Comparison of ENCODE assay signal across 12 cellular contexts in the genomic region with DNA sequence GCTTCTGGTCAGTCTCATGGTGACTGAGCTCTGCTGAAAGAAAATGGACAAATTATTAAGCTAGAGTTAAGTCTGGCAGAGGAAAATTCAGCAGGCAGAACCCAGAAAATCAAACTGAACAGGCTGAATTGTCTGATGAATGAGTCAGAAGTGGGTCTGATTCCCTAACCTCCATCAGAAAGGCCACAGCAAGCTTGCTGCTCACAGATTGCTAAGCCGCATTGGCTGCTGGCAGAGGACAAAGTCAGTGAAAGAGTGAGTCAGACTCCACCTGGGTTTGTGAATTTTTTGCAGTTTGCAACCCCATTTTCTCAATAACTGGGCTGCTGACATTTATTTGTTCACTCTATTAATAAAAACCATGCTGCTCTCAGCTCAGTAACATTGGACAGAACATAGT.
A peak's percentile ranks its signal among the peaks of the same experiment; 100 is the strongest.
DNase-seq lines count a peak whose midpoint lies in the region; ATAC-seq, FAIRE-seq and TF ChIP-seq lines count a peak whose summit lies in the region.
"Had no signal": no experiment of that assay in that cellular context is flagged by ENCODE, and none has a peak within 500 bp of the region (broad histone marks: within the 10 kb centered on the region; RNA-seq: fewer than 3 reads in every experiment).

No MANE protein-coding gene starts in this region.

- WGBS in psoas muscle, 3 donors: 65 to 86% (median 66%) methylated on average over 1 of the region's 1 CpG

- no peaks in the 10 kb centered on the region for H3K36me3 ChIP-seq in psoas muscle (ENCODE audit: insufficient read depth in 1 of 2, low read depth in 1 of 2)

- intact Hi-C loops in psoas muscle (cut with DNase I): no loop called here

- peaks cover 7% of the 10 kb centered on the region for H3K4me1 ChIP-seq in psoas muscle

- DNase-seq in GM04504 (ENCODE audit: low read depth) (peak; percentile 25), RCC 7860 (ENCODE audit: low spot score) (peak; percentile 18), fibroblast of gingiva (ENCODE audit: low read depth) (peak; percentile 67), psoas muscle (peak; percentile 23 to 57), hippocampal formation (lab: John Stamatoyannopoulos, UW) (no peak), SIG-M5 treated with dmso at 0.1 percent for 504 hours (lab: John Stamatoyannopoulos, UW; ENCODE audit: unreplicated experiment) (no peak), left lobe of liver (ENCODE audit: low spot score) (no peak)
- DNase-seq: activated B cell treated with CpG ODN at 0.5 μM for 24 hours; NCI-H345; Right ventricle myocardium superior; stimulated activated CD4-positive, alpha-beta T cell treated with anti-CD3 and anti-CD28 coated beads, Interleukin-4, amount 100 ng/mL, for 4 hours had no signal

- FAIRE-seq in RCC 7860 (lab: Jason Lieb, UNC): no peak

- no peak overlapping the region for H3K27ac ChIP-seq in psoas muscle

- TF ChIP-seq CTCF in psoas muscle (IDR thresholded peaks at IDR 0.05): no peak

- ATAC-seq in psoas muscle (peak in 1 of 4 donors; percentile 24), HG03095 (IDR thresholded peaks at IDR 0.05; ENCODE audit: unreplicated experiment) (no peak), left lobe of liver (no peak)

- no peaks in the 10 kb centered on the region for H3K9me3 ChIP-seq in psoas muscle

- H3K27me3 ChIP-seq in psoas muscle (ENCODE audit: insufficient read depth in 3 of 3, low read length in 2 of 3): no peaks in the 10 kb centered on the region

- H3K4me3 ChIP-seq in psoas muscle: no peak overlapping the region

Comparison
In these comparisons a context has a peak if more than half of its experiments do, and no peak if none do; other contexts are left out.
1. DNase-seq: peak in GM04504 (single experiment), RCC 7860 (single experiment), fibroblast of gingiva (single experiment) and psoas muscle (2 of 2); none in hippocampal formation (0 of 2), SIG-M5 treated with dmso at 0.1 percent for 504 hours (single experiment) and left lobe of liver (single experiment).